8 cellular contexts compared by ENCODE assay signal in genomic region chr20:47357296-47358051, GRCh38. TPM values are rescaled to one million over a fixed set of nuclear protein-coding genes. Genes with fewer than 3 reads are reported as not detected.
DNase-seq lines count a peak whose midpoint lies in the region; ATAC-seq and TF ChIP-seq lines count a peak whose summit lies in the region.

No MANE protein-coding gene starts in this region.

- H3K4me1 ChIP-seq in Caco-2: peaks cover 63% of the 10 kb centered on the region
- peaks cover 91% of the 10 kb centered on the region for H3K4me1 ChIP-seq in testis

- TF ChIP-seq CTCF in Caco-2 (IDR thresholded peaks at IDR 0.05; ENCODE audit: insufficient read depth in 1 of 2, low read depth in 1 of 2, low read length in 1 of 2, severe bottlenecking in 1 of 2, unreplicated experiment in 1 of 2): no peak
- TF ChIP-seq CTCF in osteocyte (IDR thresholded peaks at IDR 0.05): no peak
- TF ChIP-seq CTCF in testis (IDR thresholded peaks at IDR 0.05): no peak

- H3K9me3 Mint-ChIP-seq in Caco-2 (ENCODE audit: unreplicated experiment) (no peaks in the 10 kb centered on the region), osteocyte (ENCODE audit: unreplicated experiment) (no peaks in the 10 kb centered on the region)
- no peaks in the 10 kb centered on the region for H3K9me3 Mint-ChIP-seq in activated naive CD4-positive, alpha-beta T cell treated with anti-CD3 and anti-CD28 coated beads for 36 hours

- POLR2A ChIA-PET in Caco-2 (lab: Charles Lee): interaction anchor here (0.5 to 7.8 kb wide), 26 partner anchors 9 to 219 kb away, joined by 3 to 140 read pairs (median 8); partner anchors contain the start of gene NCOA3

- H3K27me3 Mint-ChIP-seq in Caco-2 (ENCODE audit: insufficient read depth, unreplicated experiment) (no peaks in the 10 kb centered on the region), osteocyte (ENCODE audit: unreplicated experiment) (no peaks in the 10 kb centered on the region)
- H3K27me3 Mint-ChIP-seq in activated naive CD4-positive, alpha-beta T cell treated with anti-CD3 and anti-CD28 coated beads for 36 hours (ENCODE audit: low read depth): no peaks in the 10 kb centered on the region

- DNase-seq in Caco-2 (peak; percentile 100), SHP77 (lab: John Stamatoyannopoulos, UW) (peak; percentile 93 to 94), glomerular visceral epithelial cell (ENCODE audit: extremely low spot score) (peak; percentile 92), osteocyte (ENCODE audit: extremely low spot score, unreplicated experiment) (peak; percentile 91), testis (peak; percentile 78)
- peak; percentile 80 for DNase-seq in activated naive CD4-positive, alpha-beta T cell treated with anti-CD3 and anti-CD28 coated beads for 36 hours

- H3K4me3 Mint-ChIP-seq in Caco-2 (ENCODE audit: unreplicated experiment) (peak overlapping the region; percentile 95), osteocyte (ENCODE audit: unreplicated experiment) (peak overlapping the region; percentile 64)
- peak overlapping the region; percentile 92 for H3K4me3 Mint-ChIP-seq in activated naive CD4-positive, alpha-beta T cell treated with anti-CD3 and anti-CD28 coated beads for 36 hours

- BruUV-seq in Caco-2 (replicated peaks; lab: Mats Ljungman, UMichigan): no TSS peak

- peak overlapping the region; percentile 100 for H3K27ac Mint-ChIP-seq in Caco-2 (ENCODE audit: unreplicated experiment)
- H3K27ac Mint-ChIP-seq in activated naive CD4-positive, alpha-beta T cell treated with anti-CD3 and anti-CD28 coated beads for 36 hours: peak overlapping the region; percentile 99
- no peak overlapping the region for H3K27ac Mint-ChIP-seq in osteocyte (ENCODE audit: unreplicated experiment)

- H3K27ac ChIP-seq in KOPT-K1 (ENCODE audit: low read depth, low read length, poor library complexity, severe bottlenecking) (peak overlapping the region; percentile 80), testis (peak overlapping the region; percentile 95 to 99)

- 2% methylated on average over 21 to 30 of the region's 30 CpGs for WGBS in testis, 2 donors

- H3K36me3 ChIP-seq in Caco-2 (ENCODE audit: control insufficient read depth, insufficient read depth, low read length) (peaks cover 2% of the 10 kb centered on the region; the same call in 1 of the 2 replicates), KOPT-K1 (ENCODE audit: insufficient read depth, low read length) (peaks cover 17% of the 10 kb centered on the region; the same call in 1 of the 2 replicates), testis (ENCODE audit: low read depth, missing control alignments) (no peaks in the 10 kb centered on the region)

- ATAC-seq in GM21447 (IDR thresholded peaks at IDR 0.05; ENCODE audit: unreplicated experiment): peak; percentile 58

- CTCF ChIA-PET in Caco-2 (lab: Charles Lee): interaction anchor here (0.8 to 10.2 kb wide), 9 partner anchors 9 to 161 kb away, joined by 3 to 306 read pairs (median 5); no protein-coding TSS in a partner anchor
- CTCF ChIA-PET in activated naive CD4-positive, alpha-beta T cell treated with anti-CD3 and anti-CD28 coated beads for 36 hours (lab: Charles Lee): interaction anchor here (0.6 to 7.3 kb wide), 5 partner anchors 10 to 1383 kb away, joined by 3 to 61 read pairs (median 6); no protein-coding TSS in a partner anchor

- intact Hi-C loops in Caco-2 (cut with micrococcal nuclease; ENCODE audit: unreplicated experiment): loop anchor here (1.0 to 2.0 kb wide), 2 partner anchors 61 to 84 kb away; no protein-coding TSS in a partner anchor
- intact Hi-C loops in activated naive CD4-positive, alpha-beta T cell treated with anti-CD3 and anti-CD28 coated beads for 36 hours (cut with micrococcal nuclease): loop anchor here (2.0 to 5.0 kb wide), 4 partner anchors 41 to 255 kb away; no protein-coding TSS in a partner anchor
- intact Hi-C loops in testis (cut with DNase I; ENCODE audit: low total_unique reads): loop anchor here (5.0 kb wide), 1 partner anchor 40 kb away; no protein-coding TSS in a partner anchor

- H3K36me3 Mint-ChIP-seq in Caco-2 (ENCODE audit: insufficient read depth, unreplicated experiment) (peaks cover 59% of the 10 kb centered on the region), osteocyte (ENCODE audit: unreplicated experiment) (no peaks in the 10 kb centered on the region)
- H3K36me3 Mint-ChIP-seq in activated naive CD4-positive, alpha-beta T cell treated with anti-CD3 and anti-CD28 coated beads for 36 hours (ENCODE audit: low read depth): peaks cover 11% of the 10 kb centered on the region

- H3K4me1 Mint-ChIP-seq in Caco-2 (ENCODE audit: low read depth, unreplicated experiment) (peaks cover 77% of the 10 kb centered on the region), osteocyte (ENCODE audit: unreplicated experiment) (peaks cover 59% of the 10 kb centered on the region)
- peaks cover 54% of the 10 kb centered on the region for H3K4me1 Mint-ChIP-seq in activated naive CD4-positive, alpha-beta T cell treated with anti-CD3 and anti-CD28 coated beads for 36 hours (ENCODE audit: low read depth)

- H3K27me3 ChIP-seq in Caco-2 (replicated peaks; ENCODE audit: control insufficient read depth, insufficient read depth, low read length) (no peaks in the 10 kb centered on the region), testis (no peaks in the 10 kb centered on the region)

- H3K4me3 ChIP-seq in Caco-2 (ENCODE audit: low read depth, low read length): peak overlapping the region; percentile 40
- H3K4me3 ChIP-seq in testis: peak overlapping the region in 1 of 2 donors; percentile 48

- H3K9me3 ChIP-seq in Caco-2 (no peaks in the 10 kb centered on the region), KOPT-K1 (ENCODE audit: insufficient read depth, low read length, poor library complexity, severe bottlenecking) (no peaks in the 10 kb centered on the region), testis (no peaks in the 10 kb centered on the region)

- TF ChIP-seq POLR2A in testis (IDR thresholded peaks at IDR 0.05): no peak

RNA-seq across cellular contexts. Expression of gene ZMYND8, which starts 1.0 kb away (rescaled TPM):
- total RNA-seq in Caco-2 (2022) (180 and 194 TPM in 2 replicates), osteocyte (96.5 and 111 TPM in 2 replicates), testis (100 to 1,000 TPM in 1 of 2 donors, 10 to 100 TPM in 1; 87.2 to 102 TPM)
- 10 to 100 TPM; 30.3 to 33.0 TPM for total RNA-seq in activated naive CD4-positive, alpha-beta T cell treated with anti-CD3 and anti-CD28 coated beads for 36 hours
- 30.4 TPM for polyA plus RNA-seq in testis (ENCODE audit: insufficient read depth, low read depth, low replicate concordance)
